Comparison of ENCODE assay signal across 8 cellular contexts in genomic region chr19:49555600-49556411, GRCh38. TPM values are rescaled to one million over a fixed set of nuclear protein-coding genes. Genes with fewer than 3 reads are reported as not detected.
DNase-seq lines count a peak whose midpoint lies in the region; ATAC-seq, FAIRE-seq and TF ChIP-seq lines count a peak whose summit lies in the region.

No MANE protein-coding gene starts in this region.

- BruUV-seq in HepG2 (replicated peaks; lab: Mats Ljungman, UMichigan), result no TSS peak

- peaks cover 5 to 17% of the 10 kb centered on the region in 2 donors for H3K36me3 Mint-ChIP-seq in activated T-cell treated with anti-CD3 and anti-CD28 coated beads, Interleukin-2, amount 50 U/mL, for 72 hours (ENCODE audit: insufficient read depth in 2 of 2)

- intact Hi-C loops in right lobe of liver (cut with DNase I), result no loop called here
- intact Hi-C loops in HepG2 (cut with micrococcal nuclease; ENCODE audit: unreplicated experiment), result no loop called here

- WGBS in right lobe of liver (ENCODE audit: insufficient coverage, low coverage, low lambda C conversion rate, missing lambda C conversion rate), result 90% methylated on average over 22 of the region's 53 CpGs
- 98% methylated on average over 52 of the region's 53 CpGs for WGBS in HepG2 (ENCODE audit: low lambda C conversion rate)

- H4K20me1 ChIP-seq in HepG2 (ENCODE audit: insufficient read depth, low read length), result no peaks in the 10 kb centered on the region

- no peaks in the 10 kb centered on the region for H3K27me3 Mint-ChIP-seq in activated T-cell treated with anti-CD3 and anti-CD28 coated beads, Interleukin-2, amount 50 U/mL, for 72 hours (ENCODE audit: low read depth)

- H3K9ac ChIP-seq in HepG2 (ENCODE audit: insufficient read depth, low read depth, low read length), result no peak overlapping the region

- H3K4me3 Mint-ChIP-seq in activated T-cell treated with anti-CD3 and anti-CD28 coated beads, Interleukin-2, amount 50 U/mL, for 72 hours, result peak overlapping the region; percentile 72 to 78

- POLR2A ChIA-PET in HepG2 (lab: Yijun Ruan, JAX), result interaction anchor here (0.8 kb wide), 1 partner anchor 42 kb away, joined by 3 read pairs; no protein-coding TSS in a partner anchor

- TF ChIP-seq RAD21 in HepG2 (CRISPR knock-in tag; IDR thresholded peaks at IDR 0.05), result no peak

- H3K4me2 ChIP-seq in HepG2 (ENCODE audit: low read depth, low read length), result no peak overlapping the region

- H3K4me1 ChIP-seq in right lobe of liver (peaks cover 0 to 18% (median 0%) of the 10 kb centered on the region in 4 donors), HepG2 (ENCODE audit: insufficient read depth, low read length) (peaks cover 29% of the 10 kb centered on the region), cardiac muscle cell (ENCODE audit: low read depth) (peaks cover 9% of the 10 kb centered on the region)

- DNase-seq in right lobe of liver, result peak; percentile 52 to 67 (median 61)
- DNase-seq in HepG2 (ENCODE audit: low spot score), result no peak
- peak; percentile 82 to 86 for DNase-seq in activated T-cell treated with anti-CD3 and anti-CD28 coated beads, Interleukin-2, amount 50 U/mL, for 72 hours
- DNase-seq in cardiac muscle cell (ENCODE audit: low read depth in 1 of 2, low spot score in 1 of 2), result peak; percentile 52 to 90
- peak; percentile 88 for DNase-seq in stimulated activated CD4-positive, alpha-beta T cell treated with anti-CD3 and anti-CD28 coated beads, Interleukin-15, amount 100 ng/mL, for 24 hours
- no peak for DNase-seq in hippocampal formation (lab: John Stamatoyannopoulos, UW)
- DNase-seq in NCI-H2081 (lab: John Stamatoyannopoulos, UW), result no peak

- no peaks in the 10 kb centered on the region for H3K9me3 ChIP-seq in right lobe of liver
- no peaks in the 10 kb centered on the region for H3K9me3 ChIP-seq in HepG2 (ENCODE audit: low read length)
- H3K9me3 ChIP-seq in cardiac muscle cell (ENCODE audit: low read depth), result no peaks in the 10 kb centered on the region

- no peaks in the 10 kb centered on the region for H3K9me3 Mint-ChIP-seq in activated T-cell treated with anti-CD3 and anti-CD28 coated beads, Interleukin-2, amount 50 U/mL, for 72 hours

- TF ChIP-seq EP300 in HepG2 (IDR thresholded peaks at IDR 0.05; ENCODE audit: low read depth in 2 of 2, low read length in 2 of 2), result no peak
- no peak for TF ChIP-seq EP300 in HepG2 (CRISPR knock-in tag; IDR thresholded peaks at IDR 0.05; ENCODE audit: borderline replicate concordance)

- in situ Hi-C loops in HepG2 (cut with HindIII; ENCODE audit: extremely low pct_ligation_motif_present, low pct_unique_long_range_greater_than_20kb), result no loop called here

- H3K36me3 ChIP-seq in right lobe of liver, result peaks cover 0 to 28% (median 12%) of the 10 kb centered on the region in 4 donors
- peaks cover 18 to 46% of the 10 kb centered on the region in 2 experiments for H3K36me3 ChIP-seq in HepG2 (replicated peaks in 1 of 2; ENCODE audit: control insufficient read depth in 1 of 2, insufficient read depth in 2 of 2, low read length in 2 of 2)
- peaks cover 17% of the 10 kb centered on the region for H3K36me3 ChIP-seq in cardiac muscle cell

- TF ChIP-seq POLR2A in right lobe of liver (IDR thresholded peaks at IDR 0.05) (no peak), HepG2 (IDR thresholded peaks at IDR 0.05; ENCODE audit: insufficient read depth in 1 of 2, low read depth in 2 of 2, low read length in 2 of 2) (no peak)

- H3K79me2 ChIP-seq in HepG2 (ENCODE audit: insufficient read depth, low read length), result no peaks in the 10 kb centered on the region

- H3K27me3 ChIP-seq in right lobe of liver (no peaks in the 10 kb centered on the region), HepG2 (ENCODE audit: control insufficient read depth in 1 of 2, insufficient read depth in 2 of 2, low read length in 2 of 2) (no peaks in the 10 kb centered on the region), cardiac muscle cell (no peaks in the 10 kb centered on the region)

- CTCF ChIA-PET in HepG2 (lab: Yijun Ruan, JAX; ENCODE audit: low intra/inter-chr PET ratio, low total read pairs), result no interaction called here

- peaks cover 77% of the 10 kb centered on the region for H3K4me1 Mint-ChIP-seq in activated T-cell treated with anti-CD3 and anti-CD28 coated beads, Interleukin-2, amount 50 U/mL, for 72 hours (ENCODE audit: low read depth)

- H3K27ac ChIP-seq in right lobe of liver, result no peak overlapping the region
- no peak overlapping the region for H3K27ac ChIP-seq in HepG2 (ENCODE audit: extremely low read length, insufficient read depth, low read length)
- peak overlapping the region; percentile 79 for H3K27ac ChIP-seq in cardiac muscle cell

- no peak overlapping the region for H3K27ac Mint-ChIP-seq in activated T-cell treated with anti-CD3 and anti-CD28 coated beads, Interleukin-2, amount 50 U/mL, for 72 hours

- H3K4me3 ChIP-seq in right lobe of liver, result no peak overlapping the region
- H3K4me3 ChIP-seq in HepG2 (replicated peaks in 1 of 3; ENCODE audit: insufficient read depth in 1 of 3, low read depth in 2 of 3, low read length in 3 of 3), result no peak overlapping the region
- no peak overlapping the region for H3K4me3 ChIP-seq in cardiac muscle cell

- FAIRE-seq in HepG2 (lab: Jason Lieb, UNC), result no peak

- ATAC-seq in right lobe of liver (peak; percentile 15 to 47 (median 30)), HepG2 (no peak), GM21723 (IDR thresholded peaks at IDR 0.05; ENCODE audit: unreplicated experiment) (no peak)
- ATAC-seq in activated T-cell treated with anti-CD3 and anti-CD28 coated beads, Interleukin-2, amount 50 U/mL, for 72 hours (replicated peaks in 1 of 2), result peak; percentile 43 to 54

- TF ChIP-seq CTCF in right lobe of liver (IDR thresholded peaks at IDR 0.05), result no peak
- TF ChIP-seq CTCF in HepG2 (CRISPR knock-in tag; IDR thresholded peaks at IDR 0.05), result no peak
- TF ChIP-seq CTCF in cardiac muscle cell (IDR thresholded peaks at IDR 0.05; ENCODE audit: low read depth, low read length), result no peak

- H2AFZ ChIP-seq in HepG2 (ENCODE audit: low read length), result no peak overlapping the region

RNA-seq across cellular contexts. Expression of gene NOSIP, which starts 24.6 kb away (rescaled TPM):
- total RNA-seq in right lobe of liver (10 to 100 TPM; 16.2 to 31.9 (median 23.2) TPM), HepG2 (2016; rRNA removed; fragmentation: Illumina TruSeq; extraction: Trizol) (78.0 and 81.4 TPM in 2 replicates), cardiac muscle cell (120 and 132 TPM in 2 replicates)
- total RNA-seq in HepG2 (2016; cell fraction: cytosol; rRNA removed; fragmentation: Illumina TruSeq; extraction: Trizol; ENCODE audit: low read depth), result 40.9 and 41.1 TPM in 2 replicates
- total RNA-seq in HepG2 (2016; cell fraction: insoluble cytoplasmic fraction; rRNA removed; fragmentation: Illumina TruSeq; extraction: Trizol), result 74.5 and 94.1 TPM in 2 replicates
- total RNA-seq in HepG2 (2016; cell fraction: membrane; rRNA removed; fragmentation: Illumina TruSeq; extraction: Trizol), result 33.6 and 34.5 TPM in 2 replicates
- total RNA-seq in HepG2 (2016; cell fraction: nucleus; rRNA removed; fragmentation: Illumina TruSeq; extraction: Trizol), result 36.2 and 36.7 TPM in 2 replicates
- polyA plus RNA-seq in HepG2 (2011; rRNA removed) (54.3 and 58.4 TPM in 2 replicates), cardiac muscle cell (181 and 193 TPM in 2 replicates)
- polyA plus RNA-seq in HepG2 (2011; cell fraction: cytosol; rRNA removed), result 53.5 and 96.5 TPM in 2 replicates
- polyA plus RNA-seq in HepG2 (2011; cell fraction: nucleus; rRNA removed), result 112 and 135 TPM in 2 replicates
- polyA plus RNA-seq in HepG2 (2012), result 35.5 and 41.6 TPM in 2 replicates
- 38.2 and 39.1 TPM in 2 replicates for polyA plus RNA-seq in HepG2 (2016; cell fraction: cytosol; fragmentation: Illumina TruSeq; extraction: Trizol; ENCODE audit: low read depth)
- 86.7 and 88.4 TPM in 2 replicates for polyA plus RNA-seq in HepG2 (2016; cell fraction: insoluble cytoplasmic fraction; fragmentation: Illumina TruSeq; extraction: Trizol; ENCODE audit: low read depth)
- polyA plus RNA-seq in HepG2 (2016; cell fraction: membrane; fragmentation: Illumina TruSeq; extraction: Trizol; ENCODE audit: low read depth), result 28.0 and 28.7 TPM in 2 replicates
- 63.0 and 67.6 TPM in 2 replicates for polyA plus RNA-seq in HepG2 (2016; cell fraction: nucleus; fragmentation: Illumina TruSeq; extraction: Trizol; ENCODE audit: insufficient read depth, low read depth)
- polyA minus RNA-seq in HepG2 (2011; rRNA and poly(A)+ RNA removed; ENCODE audit: low replicate concordance), result 91.2 and 148 TPM in 2 replicates
- polyA minus RNA-seq in HepG2 (2011; cell fraction: cytosol; rRNA and poly(A)+ RNA removed), result 26.7 and 28.8 TPM in 2 replicates
- polyA minus RNA-seq in HepG2 (2011; cell fraction: nucleus; rRNA and poly(A)+ RNA removed), result 18.2 and 20.6 TPM in 2 replicates
- 10 to 100 TPM; 66.0 to 72.7 TPM for total RNA-seq in activated T-cell treated with anti-CD3 and anti-CD28 coated beads, Interleukin-2, amount 50 U/mL, for 72 hours

RNA-seq across cellular contexts. Expression of gene PRRG2, which starts 25.3 kb away (rescaled TPM):
- total RNA-seq in right lobe of liver (1 to 10 TPM; 2.5 to 5.9 (median 3.1) TPM), HepG2 (2016; rRNA removed; fragmentation: Illumina TruSeq; extraction: Trizol) (0.51 and 0.82 TPM in 2 replicates), cardiac muscle cell (0.67 and 8.2 TPM in 2 replicates)
- 1.1 and 1.6 TPM in 2 replicates for total RNA-seq in HepG2 (2016; cell fraction: cytosol; rRNA removed; fragmentation: Illumina TruSeq; extraction: Trizol; ENCODE audit: low read depth)
- 0.43 and 0.97 TPM in 2 replicates for total RNA-seq in HepG2 (2016; cell fraction: insoluble cytoplasmic fraction; rRNA removed; fragmentation: Illumina TruSeq; extraction: Trizol)
- total RNA-seq in HepG2 (2016; cell fraction: membrane; rRNA removed; fragmentation: Illumina TruSeq; extraction: Trizol), result 0.56 and 0.79 TPM in 2 replicates
- 0.78 and 1.3 TPM in 2 replicates for total RNA-seq in HepG2 (2016; cell fraction: nucleus; rRNA removed; fragmentation: Illumina TruSeq; extraction: Trizol)
- polyA plus RNA-seq in HepG2 (2011; rRNA removed) (0.64 and 0.66 TPM in 2 replicates), cardiac muscle cell (0.10 and 0.29 TPM in 2 replicates)
- 0.69 and 0.98 TPM in 2 replicates for polyA plus RNA-seq in HepG2 (2011; cell fraction: cytosol; rRNA removed)
- polyA plus RNA-seq in HepG2 (2011; cell fraction: nucleus; rRNA removed), result 1.2 and 1.3 TPM in 2 replicates
- 0.49 and 0.83 TPM in 2 replicates for polyA plus RNA-seq in HepG2 (2012)
- 0.18 and 0.40 TPM in 2 replicates for polyA plus RNA-seq in HepG2 (2016; cell fraction: cytosol; fragmentation: Illumina TruSeq; extraction: Trizol; ENCODE audit: low read depth)
- 0.44 and 0.60 TPM in 2 replicates for polyA plus RNA-seq in HepG2 (2016; cell fraction: insoluble cytoplasmic fraction; fragmentation: Illumina TruSeq; extraction: Trizol; ENCODE audit: low read depth)
- polyA plus RNA-seq in HepG2 (2016; cell fraction: membrane; fragmentation: Illumina TruSeq; extraction: Trizol; ENCODE audit: low read depth), result 0.39 and 0.42 TPM in 2 replicates
- 0.57 and 2.1 TPM in 2 replicates for polyA plus RNA-seq in HepG2 (2016; cell fraction: nucleus; fragmentation: Illumina TruSeq; extraction: Trizol; ENCODE audit: insufficient read depth, low read depth)
- 0.84 and 1.8 TPM in 2 replicates for polyA minus RNA-seq in HepG2 (2011; rRNA and poly(A)+ RNA removed; ENCODE audit: low replicate concordance)
- 0.44 and 0.99 TPM in 2 replicates for polyA minus RNA-seq in HepG2 (2011; cell fraction: cytosol; rRNA and poly(A)+ RNA removed)
- 1.4 and 1.7 TPM in 2 replicates for polyA minus RNA-seq in HepG2 (2011; cell fraction: nucleus; rRNA and poly(A)+ RNA removed)
- 1 to 10 TPM in 1 of 2 donors, under 1 TPM in 1; 0.88 to 1.1 TPM for total RNA-seq in activated T-cell treated with anti-CD3 and anti-CD28 coated beads, Interleukin-2, amount 50 U/mL, for 72 hours

RNA-seq across cellular contexts. Expression of gene RCN3, which starts 28.0 kb away (rescaled TPM):
- total RNA-seq in right lobe of liver (10 to 100 TPM in 3 of 6 experiments, 1 to 10 TPM in 3; 5.3 to 18.0 (median 10.9) TPM), HepG2 (2016; rRNA removed; fragmentation: Illumina TruSeq; extraction: Trizol) (1.7 and 10.1 TPM in 2 replicates), cardiac muscle cell (12.8 and 15.2 TPM in 2 replicates)
- total RNA-seq in HepG2 (2016; cell fraction: cytosol; rRNA removed; fragmentation: Illumina TruSeq; extraction: Trizol; ENCODE audit: low read depth), result 2.9 TPM in 2 replicates
- 2.5 and 10.4 TPM in 2 replicates for total RNA-seq in HepG2 (2016; cell fraction: insoluble cytoplasmic fraction; rRNA removed; fragmentation: Illumina TruSeq; extraction: Trizol)
- 3.9 and 4.3 TPM in 2 replicates for total RNA-seq in HepG2 (2016; cell fraction: membrane; rRNA removed; fragmentation: Illumina TruSeq; extraction: Trizol)
- total RNA-seq in HepG2 (2016; cell fraction: nucleus; rRNA removed; fragmentation: Illumina TruSeq; extraction: Trizol), result 12.9 and 16.5 TPM in 2 replicates
- polyA plus RNA-seq in HepG2 (2011; rRNA removed) (3.0 and 3.3 TPM in 2 replicates), cardiac muscle cell (9.4 and 10.5 TPM in 2 replicates)
- 0.79 and 1.6 TPM in 2 replicates for polyA plus RNA-seq in HepG2 (2011; cell fraction: cytosol; rRNA removed)
- polyA plus RNA-seq in HepG2 (2011; cell fraction: nucleus; rRNA removed), result 33.2 and 45.9 TPM in 2 replicates
- polyA plus RNA-seq in HepG2 (2012), result 4.9 and 5.2 TPM in 2 replicates
- polyA plus RNA-seq in HepG2 (2016; cell fraction: cytosol; fragmentation: Illumina TruSeq; extraction: Trizol; ENCODE audit: low read depth), result 4.8 and 4.9 TPM in 2 replicates
- 3.3 and 3.5 TPM in 2 replicates for polyA plus RNA-seq in HepG2 (2016; cell fraction: insoluble cytoplasmic fraction; fragmentation: Illumina TruSeq; extraction: Trizol; ENCODE audit: low read depth)
- polyA plus RNA-seq in HepG2 (2016; cell fraction: membrane; fragmentation: Illumina TruSeq; extraction: Trizol; ENCODE audit: low read depth), result 4.3 and 6.1 TPM in 2 replicates
- polyA plus RNA-seq in HepG2 (2016; cell fraction: nucleus; fragmentation: Illumina TruSeq; extraction: Trizol; ENCODE audit: insufficient read depth, low read depth), result 61.4 and 74.8 TPM in 2 replicates
- polyA minus RNA-seq in HepG2 (2011; rRNA and poly(A)+ RNA removed; ENCODE audit: low replicate concordance), result 0.14 and 0.50 TPM in 2 replicates
- not detected in 2 replicates for polyA minus RNA-seq in HepG2 (2011; cell fraction: cytosol; rRNA and poly(A)+ RNA removed)
- 3.1 and 4.0 TPM in 2 replicates for polyA minus RNA-seq in HepG2 (2011; cell fraction: nucleus; rRNA and poly(A)+ RNA removed)
- total RNA-seq in activated T-cell treated with anti-CD3 and anti-CD28 coated beads, Interleukin-2, amount 50 U/mL, for 72 hours, result 1 to 10 TPM; 3.2 to 4.3 TPM

RNA-seq across cellular contexts. Expression of gene PRR12, which starts 35.2 kb away (rescaled TPM):
- total RNA-seq in right lobe of liver, result 1 to 10 TPM; 4.0 to 8.5 (median 5.5) TPM
- 1.5 and 1.6 TPM in 2 replicates for total RNA-seq in HepG2 (2016; rRNA removed; fragmentation: Illumina TruSeq; extraction: Trizol)
- total RNA-seq in HepG2 (2016; cell fraction: cytosol; rRNA removed; fragmentation: Illumina TruSeq; extraction: Trizol; ENCODE audit: low read depth), result 1.2 TPM in 2 replicates
- 1.2 and 1.4 TPM in 2 replicates for total RNA-seq in HepG2 (2016; cell fraction: insoluble cytoplasmic fraction; rRNA removed; fragmentation: Illumina TruSeq; extraction: Trizol)
- 1.8 and 1.9 TPM in 2 replicates for total RNA-seq in HepG2 (2016; cell fraction: membrane; rRNA removed; fragmentation: Illumina TruSeq; extraction: Trizol)
- 2.2 and 3.7 TPM in 2 replicates for total RNA-seq in HepG2 (2016; cell fraction: nucleus; rRNA removed; fragmentation: Illumina TruSeq; extraction: Trizol)
- 0.62 and 0.74 TPM in 2 replicates for polyA plus RNA-seq in HepG2 (2011; rRNA removed)
- 0.22 and 0.24 TPM in 2 replicates for polyA plus RNA-seq in HepG2 (2011; cell fraction: cytosol; rRNA removed)
- polyA plus RNA-seq in HepG2 (2011; cell fraction: nucleus; rRNA removed), result 3.3 and 4.2 TPM in 2 replicates
- 5.1 and 5.6 TPM in 2 replicates for polyA plus RNA-seq in HepG2 (2012)
- polyA plus RNA-seq in HepG2 (2016; cell fraction: cytosol; fragmentation: Illumina TruSeq; extraction: Trizol; ENCODE audit: low read depth), result 0.41 and 0.69 TPM in 2 replicates
- polyA plus RNA-seq in HepG2 (2016; cell fraction: insoluble cytoplasmic fraction; fragmentation: Illumina TruSeq; extraction: Trizol; ENCODE audit: low read depth), result 4.8 and 6.1 TPM in 2 replicates
- polyA plus RNA-seq in HepG2 (2016; cell fraction: membrane; fragmentation: Illumina TruSeq; extraction: Trizol; ENCODE audit: low read depth), result 0.89 and 1.1 TPM in 2 replicates
- 11.5 and 11.7 TPM in 2 replicates for polyA plus RNA-seq in HepG2 (2016; cell fraction: nucleus; fragmentation: Illumina TruSeq; extraction: Trizol; ENCODE audit: insufficient read depth, low read depth)
- 0.98 and 1.4 TPM in 2 replicates for polyA minus RNA-seq in HepG2 (2011; rRNA and poly(A)+ RNA removed; ENCODE audit: low replicate concordance)
- polyA minus RNA-seq in HepG2 (2011; cell fraction: cytosol; rRNA and poly(A)+ RNA removed), result 1.8 and 2.5 TPM in 2 replicates
- polyA minus RNA-seq in HepG2 (2011; cell fraction: nucleus; rRNA and poly(A)+ RNA removed), result 1.5 and 1.8 TPM in 2 replicates
- total RNA-seq in activated T-cell treated with anti-CD3 and anti-CD28 coated beads, Interleukin-2, amount 50 U/mL, for 72 hours, result 10 to 100 TPM; 23.9 to 24.6 TPM
- total RNA-seq in cardiac muscle cell, result 18.2 and 24.7 TPM in 2 replicates
- 3.9 and 5.1 TPM in 2 replicates for polyA plus RNA-seq in cardiac muscle cell

RNA-seq across cellular contexts. Expression of gene FCGRT, which starts 43.3 kb away (rescaled TPM):
- 100 to 1,000 TPM; 123 to 335 (median 245) TPM for total RNA-seq in right lobe of liver
- 124 and 225 TPM in 2 replicates for total RNA-seq in HepG2 (2016; rRNA removed; fragmentation: Illumina TruSeq; extraction: Trizol)
- 222 and 258 TPM in 2 replicates for total RNA-seq in HepG2 (2016; cell fraction: cytosol; rRNA removed; fragmentation: Illumina TruSeq; extraction: Trizol; ENCODE audit: low read depth)
- 102 and 228 TPM in 2 replicates for total RNA-seq in HepG2 (2016; cell fraction: insoluble cytoplasmic fraction; rRNA removed; fragmentation: Illumina TruSeq; extraction: Trizol)
- 261 and 289 TPM in 2 replicates for total RNA-seq in HepG2 (2016; cell fraction: membrane; rRNA removed; fragmentation: Illumina TruSeq; extraction: Trizol)
- total RNA-seq in HepG2 (2016; cell fraction: nucleus; rRNA removed; fragmentation: Illumina TruSeq; extraction: Trizol), result 141 and 165 TPM in 2 replicates
- 121 and 149 TPM in 2 replicates for polyA plus RNA-seq in HepG2 (2011; rRNA removed)
- polyA plus RNA-seq in HepG2 (2011; cell fraction: cytosol; rRNA removed), result 105 and 151 TPM in 2 replicates
- polyA plus RNA-seq in HepG2 (2011; cell fraction: nucleus; rRNA removed), result 256 and 257 TPM in 2 replicates
- polyA plus RNA-seq in HepG2 (2012), result 143 and 177 TPM in 2 replicates
- 245 and 266 TPM in 2 replicates for polyA plus RNA-seq in HepG2 (2016; cell fraction: cytosol; fragmentation: Illumina TruSeq; extraction: Trizol; ENCODE audit: low read depth)
- polyA plus RNA-seq in HepG2 (2016; cell fraction: insoluble cytoplasmic fraction; fragmentation: Illumina TruSeq; extraction: Trizol; ENCODE audit: low read depth), result 107 and 130 TPM in 2 replicates
- polyA plus RNA-seq in HepG2 (2016; cell fraction: membrane; fragmentation: Illumina TruSeq; extraction: Trizol; ENCODE audit: low read depth), result 257 and 263 TPM in 2 replicates
- polyA plus RNA-seq in HepG2 (2016; cell fraction: nucleus; fragmentation: Illumina TruSeq; extraction: Trizol; ENCODE audit: insufficient read depth, low read depth), result 289 and 295 TPM in 2 replicates
- polyA minus RNA-seq in HepG2 (2011; rRNA and poly(A)+ RNA removed; ENCODE audit: low replicate concordance), result 0.65 and 115 TPM in 2 replicates
- polyA minus RNA-seq in HepG2 (2011; cell fraction: cytosol; rRNA and poly(A)+ RNA removed), result 72.8 and 82.9 TPM in 2 replicates
- polyA minus RNA-seq in HepG2 (2011; cell fraction: nucleus; rRNA and poly(A)+ RNA removed), result 27.6 and 29.2 TPM in 2 replicates
- 10 to 100 TPM; 21.2 to 24.1 TPM for total RNA-seq in activated T-cell treated with anti-CD3 and anti-CD28 coated beads, Interleukin-2, amount 50 U/mL, for 72 hours
- 48.8 and 61.4 TPM in 2 replicates for total RNA-seq in cardiac muscle cell
- polyA plus RNA-seq in cardiac muscle cell, result 54.7 and 62.2 TPM in 2 replicates

Comparison
In these comparisons a context has a peak if more than half of its experiments do, and no peak if none do; other contexts are left out.
1. ATAC-seq: peak in right lobe of liver (4 of 4) and activated T-cell treated with anti-CD3 and anti-CD28 coated beads, Interleukin-2, amount 50 U/mL, for 72 hours (2 of 2); none in HepG2 (single experiment) and GM21723 (single experiment).
2. DNase-seq: peak in right lobe of liver (3 of 3), activated T-cell treated with anti-CD3 and anti-CD28 coated beads, Interleukin-2, amount 50 U/mL, for 72 hours (2 of 2), cardiac muscle cell (2 of 2) and stimulated activated CD4-positive, alpha-beta T cell treated with anti-CD3 and anti-CD28 coated beads, Interleukin-15, amount 100 ng/mL, for 24 hours (single experiment); none in HepG2 (single experiment), hippocampal formation (0 of 2) and NCI-H2081 (0 of 2).